15 cellular contexts compared by ENCODE assay signal in genomic region chr1:172967936-172968335, GRCh38.
"Had no signal": no experiment of that assay in that cellular context is flagged by ENCODE, and none has a peak within 500 bp of the region (broad histone marks: within the 10 kb centered on the region; RNA-seq: fewer than 3 reads in every experiment).

No MANE protein-coding gene starts in this region.

- H3K9me3 ChIP-seq: adrenal gland, sigmoid colon had no signal

- H3K4me3 ChIP-seq: adrenal gland, lung, sigmoid colon had no signal

- H3K4me1 ChIP-seq: adrenal gland had no signal

- ATAC-seq: esophagus mucosa, left colon had no signal

- H3K9me3 Mint-ChIP-seq: activated naive CD4-positive, alpha-beta T cell treated with anti-CD3 and anti-CD28 coated beads for 36 hours had no signal

- H3K36me3 ChIP-seq: adrenal gland, sigmoid colon had no signal

- H3K27me3 ChIP-seq: adrenal gland, sigmoid colon had no signal

- DNase-seq: activated CD4-positive, alpha-beta T cell treated with anti-CD3 and anti-CD28 coated beads for 4 hours; activated CD8-positive, alpha-beta memory T cell treated with anti-CD3 and anti-CD28 coated beads, Interleukin-2, amount 50 U/mL, for 48 hours; activated CD8-positive, alpha-beta T cell treated with anti-CD3 and anti-CD28 coated beads for 36 hours; activated naive CD4-positive, alpha-beta T cell treated with anti-CD3 and anti-CD28 coated beads for 36 hours; adrenal gland; cerebellar nuclear complex; dermis blood vessel endothelial cell; glutamatergic neuron; left colon; sigmoid colon; stimulated activated CD4-positive, alpha-beta T cell treated with anti-CD3 and anti-CD28 coated beads, Interleukin-2, amount 100 ng/mL, for 48 hours; stimulated activated naive CD4-positive, alpha-beta T cell treated with Interleukin-2 at 50 U/mL for 16 hours; T1000 had no signal

- H3K27ac ChIP-seq: adrenal gland, sigmoid colon had no signal

- H3K27ac Mint-ChIP-seq: activated CD8-positive, alpha-beta T cell treated with anti-CD3 and anti-CD28 coated beads for 36 hours; activated naive CD4-positive, alpha-beta T cell treated with anti-CD3 and anti-CD28 coated beads for 36 hours had no signal

- H3K4me3 Mint-ChIP-seq: activated CD8-positive, alpha-beta T cell treated with anti-CD3 and anti-CD28 coated beads for 36 hours; activated naive CD4-positive, alpha-beta T cell treated with anti-CD3 and anti-CD28 coated beads for 36 hours had no signal
